ENCODE assay signal across 33 cellular contexts in genomic region chr18:67268530-67268929, GRCh38.
"Had no signal": no experiment of that assay in that cellular context is flagged by ENCODE, and none has a peak within 500 bp of the region (broad histone marks: within the 10 kb centered on the region; RNA-seq: fewer than 3 reads in every experiment).

No MANE protein-coding gene starts in this region.

- H3K9me3 Mint-ChIP-seq: activated B cell treated with CpG ODN at 0.5 μM for 24 hours; activated CD8-positive, alpha-beta T cell treated with anti-CD3 and anti-CD28 coated beads for 36 hours; activated naive CD4-positive, alpha-beta T cell treated with anti-CD3 and anti-CD28 coated beads for 36 hours; activated naive CD4-positive, alpha-beta T cell treated with anti-CD3 and anti-CD28 coated beads, Interleukin-2, amount 50 U/mL, for 24 hours; activated naive CD8-positive, alpha-beta T cell treated with anti-CD3 and anti-CD28 coated beads, Interleukin-2, amount 50 U/mL, for 24 hours; T-helper 1 cell treated with Interleukin-12 subunit alpha and Interleukin-12 subunit beta and Interleukin-4 antibody, amounts not matched to agents 30 μg/mL and 1 μg/mL, for 36 hours had no signal

- H3K4me1 Mint-ChIP-seq: activated B cell treated with CpG ODN at 0.5 μM for 24 hours, brain had no signal

- H3K4me3 Mint-ChIP-seq: activated B cell treated with CpG ODN at 0.5 μM for 24 hours; activated CD8-positive, alpha-beta T cell treated with anti-CD3 and anti-CD28 coated beads for 36 hours; activated naive CD4-positive, alpha-beta T cell treated with anti-CD3 and anti-CD28 coated beads for 36 hours; activated naive CD4-positive, alpha-beta T cell treated with anti-CD3 and anti-CD28 coated beads, Interleukin-2, amount 50 U/mL, for 24 hours; activated naive CD8-positive, alpha-beta T cell treated with anti-CD3 and anti-CD28 coated beads for 36 hours; activated naive CD8-positive, alpha-beta T cell treated with anti-CD3 and anti-CD28 coated beads, Interleukin-2, amount 50 U/mL, for 24 hours; brain; effector memory CD8-positive, alpha-beta T cell; T-cell; T-helper 1 cell treated with Interleukin-12 subunit alpha and Interleukin-12 subunit beta and Interleukin-4 antibody, amounts not matched to agents 30 μg/mL and 1 μg/mL, for 36 hours had no signal

- H3K27ac ChIP-seq: adrenal gland, breast epithelium, esophagus muscularis mucosa, foreskin keratinocyte, gastrocnemius medialis, heart left ventricle, WERI-Rb-1 had no signal

- DNase-seq: activated B cell treated with CpG ODN at 0.5 μM for 24 hours; activated CD4-positive, alpha-beta T cell treated with anti-CD3 and anti-CD28 coated beads for 48 hours; activated CD4-positive, alpha-beta T cell treated with anti-CD3 and anti-CD28 coated beads, Interleukin-2, amount 50 U/mL, for 1 hour; activated CD4-positive, alpha-beta T cell treated with anti-CD3 and anti-CD28 coated beads, Interleukin-2, amount 50 U/mL, for 48 hours; activated CD8-positive, alpha-beta memory T cell treated with anti-CD3 and anti-CD28 coated beads for 24 hours; activated CD8-positive, alpha-beta T cell treated with anti-CD3 and anti-CD28 coated beads for 36 hours; activated effector memory CD4-positive, alpha-beta T cell treated with anti-CD3 and anti-CD28 coated beads, Interleukin-2, amount 50 U/mL, for 16 hours; activated naive CD4-positive, alpha-beta T cell treated with anti-CD3 and anti-CD28 coated beads for 36 hours; activated naive CD8-positive, alpha-beta T cell treated with anti-CD3 and anti-CD28 coated beads for 36 hours; activated naive CD8-positive, alpha-beta T cell treated with anti-CD3 and anti-CD28 coated beads, Interleukin-2, amount 50 U/mL, for 24 hours; activated T-cell treated with anti-CD3 and anti-CD28 coated beads, Interleukin-2, amount 50 U/mL, for 48 hours; adrenal gland; amygdala; aorta; caudate nucleus; cortex of kidney; dermis blood vessel endothelial cell; effector CD4-positive, alpha-beta T cell; effector memory CD8-positive, alpha-beta T cell; erythroblast; foreskin keratinocyte; gastrocnemius medialis; glutamatergic neuron; heart left ventricle; T-cell; T-helper 9 cell; WERI-Rb-1 had no signal

- H3K9me3 ChIP-seq: adrenal gland, breast epithelium, esophagus muscularis mucosa, gastrocnemius medialis had no signal

- H3K4me3 ChIP-seq: adrenal gland, breast epithelium, esophagus muscularis mucosa, gastrocnemius medialis, heart left ventricle had no signal

- H3K36me3 Mint-ChIP-seq: activated naive CD4-positive, alpha-beta T cell treated with anti-CD3 and anti-CD28 coated beads, Interleukin-2, amount 50 U/mL, for 24 hours; brain; T-cell had no signal

- H3K36me3 ChIP-seq: adrenal gland, breast epithelium, esophagus muscularis mucosa, gastrocnemius medialis, heart left ventricle, WERI-Rb-1 had no signal

- H3K4me1 ChIP-seq: adrenal gland, breast epithelium, foreskin keratinocyte, gastrocnemius medialis had no signal

- H3K27me3 Mint-ChIP-seq: activated B cell treated with CpG ODN at 0.5 μM for 24 hours; activated naive CD8-positive, alpha-beta T cell treated with anti-CD3 and anti-CD28 coated beads for 36 hours; activated naive CD8-positive, alpha-beta T cell treated with anti-CD3 and anti-CD28 coated beads, Interleukin-2, amount 50 U/mL, for 24 hours; brain had no signal

- H3K27me3 ChIP-seq: adrenal gland, breast epithelium, esophagus muscularis mucosa, foreskin keratinocyte, gastrocnemius medialis, heart left ventricle had no signal

- ATAC-seq: activated CD4-positive, CD25-positive, alpha-beta regulatory T cell treated with anti-CD3 and anti-CD28 coated beads, Interleukin-2, amount 50 U/mL, for 24 hours; effector memory CD8-positive, alpha-beta T cell; foreskin keratinocyte; gastrocnemius medialis; heart left ventricle; T-cell had no signal

- H3K27ac Mint-ChIP-seq: activated B cell treated with CpG ODN at 0.5 μM for 24 hours; activated CD8-positive, alpha-beta T cell treated with anti-CD3 and anti-CD28 coated beads for 36 hours; activated naive CD4-positive, alpha-beta T cell treated with anti-CD3 and anti-CD28 coated beads for 36 hours; activated naive CD4-positive, alpha-beta T cell treated with anti-CD3 and anti-CD28 coated beads, Interleukin-2, amount 50 U/mL, for 24 hours; activated naive CD8-positive, alpha-beta T cell treated with anti-CD3 and anti-CD28 coated beads for 36 hours; activated naive CD8-positive, alpha-beta T cell treated with anti-CD3 and anti-CD28 coated beads, Interleukin-2, amount 50 U/mL, for 24 hours; brain; effector memory CD8-positive, alpha-beta T cell; T-cell; T-helper 1 cell treated with Interleukin-12 subunit alpha and Interleukin-12 subunit beta and Interleukin-4 antibody, amounts not matched to agents 30 μg/mL and 1 μg/mL, for 36 hours had no signal
